In genomic region chr22:19110064-19110458, GRCh38 we compare ENCODE assay signal across 11 cellular contexts. TPM values are rescaled to one million over a fixed set of nuclear protein-coding genes. Genes with fewer than 3 reads are reported as not detected.
DNase-seq lines count a peak whose midpoint lies in the region; ATAC-seq and TF ChIP-seq lines count a peak whose summit lies in the region.
"Had no signal": no experiment of that assay in that cellular context is flagged by ENCODE, and none has a peak within 500 bp of the region (broad histone marks: within the 10 kb centered on the region; RNA-seq: fewer than 3 reads in every experiment).

No MANE protein-coding gene starts in this region.

- no peaks in the 10 kb centered on the region for H3K27me3 Mint-ChIP-seq in T-helper 1 cell treated with Interleukin-12 subunit alpha and Interleukin-12 subunit beta and Interleukin-4 antibody, amounts not matched to agents 30 μg/mL and 1 μg/mL, for 36 hours (ENCODE audit: low read depth)
- H3K27me3 Mint-ChIP-seq in activated B cell treated with CpG ODN at 0.5 μM for 24 hours (no peaks in the 10 kb centered on the region), immature natural killer cell (ENCODE audit: low read depth in 3 of 3) (no peaks in the 10 kb centered on the region)
- no peaks in the 10 kb centered on the region for H3K27me3 Mint-ChIP-seq in stimulated activated naive B cell treated with anti-CD40 and anti-IgM and Interleukin-4, amounts not matched to agents 10 μg/mL and 1 μg/mL and 100 μg/mL, for 72 hours

- H3K27ac ChIP-seq in PC-3 (ENCODE audit: low read length) (no peak overlapping the region), heart right ventricle (peak overlapping the region in 2 of 10 donors; percentile 19 to 78)

- peaks cover 49% of the 10 kb centered on the region; the same call in 1 of the 2 replicates for H4K20me1 ChIP-seq in PC-3 (ENCODE audit: low read length)

- peaks cover 3% of the 10 kb centered on the region for H3K36me3 Mint-ChIP-seq in T-helper 1 cell treated with Interleukin-12 subunit alpha and Interleukin-12 subunit beta and Interleukin-4 antibody, amounts not matched to agents 30 μg/mL and 1 μg/mL, for 36 hours (ENCODE audit: low read depth)
- H3K36me3 Mint-ChIP-seq in activated B cell treated with CpG ODN at 0.5 μM for 24 hours (ENCODE audit: low read depth) (peaks cover 7% of the 10 kb centered on the region), immature natural killer cell (no peaks in the 10 kb centered on the region)
- peaks cover 12 to 21% of the 10 kb centered on the region in 2 donors for H3K36me3 Mint-ChIP-seq in stimulated activated naive B cell treated with anti-CD40 and anti-IgM and Interleukin-4, amounts not matched to agents 10 μg/mL and 1 μg/mL and 100 μg/mL, for 72 hours

- peak overlapping the region; percentile 85 for H3K27ac Mint-ChIP-seq in T-helper 1 cell treated with Interleukin-12 subunit alpha and Interleukin-12 subunit beta and Interleukin-4 antibody, amounts not matched to agents 30 μg/mL and 1 μg/mL, for 36 hours
- H3K27ac Mint-ChIP-seq in activated B cell treated with CpG ODN at 0.5 μM for 24 hours (peak overlapping the region; percentile 85), immature natural killer cell (peak overlapping the region; percentile 72 to 97 (median 92))
- peak overlapping the region; percentile 56 for H3K27ac Mint-ChIP-seq in stimulated activated naive B cell treated with anti-CD40 and anti-IgM and Interleukin-4, amounts not matched to agents 10 μg/mL and 1 μg/mL and 100 μg/mL, for 72 hours

- DNase-seq in T-helper 1 cell (no peak), activated B cell treated with CpG ODN at 0.5 μM for 24 hours (no peak), immature natural killer cell (no peak), PC-3 (no peak), heart right ventricle (no peak)
- no peak for DNase-seq in stimulated activated naive B cell treated with anti-CD40 and anti-IgM and Interleukin-4, amounts not matched to agents 10 μg/mL and 1 μg/mL and 100 μg/mL, for 72 hours
- DNase-seq: NCI-H1105 treated with DMSO at 0.1 percent for 48 hours had no signal

- H3K4me1 ChIP-seq in PC-3 (ENCODE audit: insufficient read depth, low read length) (peaks cover 8% of the 10 kb centered on the region; the same call in 1 of the 2 replicates), heart right ventricle (peaks cover 16 to 72% (median 55%) of the 10 kb centered on the region in 9 donors)

- no peaks in the 10 kb centered on the region for H3K9me2 ChIP-seq in PC-3 (replicated peaks; ENCODE audit: low read length)

- H3K79me2 ChIP-seq in PC-3 (ENCODE audit: low read length) = peaks cover 84% of the 10 kb centered on the region

- intact Hi-C loops in activated B cell treated with CpG ODN at 0.5 μM for 24 hours (cut with micrococcal nuclease) (no loop called here), PC-3 (cut with micrococcal nuclease) (no loop called here), heart right ventricle (cut with DNase I) (loop anchor here in 1 of 10 donors (5.0 kb wide), 1 partner anchor 52 kb away; no protein-coding TSS in a partner anchor)

- no peak overlapping the region for H2AFZ ChIP-seq in PC-3 (ENCODE audit: low read length)

- ATAC-seq in activated B cell treated with CpG ODN at 0.5 μM for 24 hours (ENCODE audit: low read depth) (no peak), GM18511 (IDR thresholded peaks at IDR 0.05; ENCODE audit: unreplicated experiment) (no peak), PC-3 (no peak), heart right ventricle (no peak)
- no peak for ATAC-seq in stimulated activated naive B cell treated with anti-CD40 and anti-IgM and Interleukin-4, amounts not matched to agents 10 μg/mL and 1 μg/mL and 100 μg/mL, for 72 hours (replicated peaks)
- ATAC-seq: Panc1 had no signal

- H3K4me3 ChIP-seq in PC-3 (ENCODE audit: low read length) (no peak overlapping the region), heart right ventricle (peak overlapping the region in 1 of 10 donors; percentile 13)

- POLR2A ChIA-PET in activated B cell treated with CpG ODN at 0.5 μM for 24 hours (lab: Charles Lee) (interaction anchor here (0.6 to 1.1 kb wide), 3 partner anchors 9 to 366 kb away, joined by 3 to 5 read pairs (median 4); partner anchors contain the start of gene DGCR2), PC-3 (lab: Charles Lee; ENCODE audit: unreplicated experiment) (no interaction called here)

- H3K9me3 ChIP-seq in PC-3 (ENCODE audit: low read length) (no peaks in the 10 kb centered on the region), heart right ventricle (no peaks in the 10 kb centered on the region)

- no peaks in the 10 kb centered on the region for H3F3A ChIP-seq in PC-3 (ENCODE audit: low read length, unreplicated experiment)

- H3K36me3 ChIP-seq in PC-3 (ENCODE audit: low read depth, low read length) (no peaks in the 10 kb centered on the region), heart right ventricle (peaks cover 0 to 3% (median 0%) of the 10 kb centered on the region in 9 donors)

- CTCF ChIA-PET in activated B cell treated with CpG ODN at 0.5 μM for 24 hours (lab: Charles Lee) = interaction anchor here (0.8 kb wide), 1 partner anchor 35 kb away, joined by 3 read pairs; the partner anchor contains the start of gene ESS2
- CTCF ChIA-PET in PC-3 (lab: Charles Lee) = no interaction called here

- TF ChIP-seq CTCF in activated B cell treated with CpG ODN at 0.5 μM for 24 hours (IDR thresholded peaks at IDR 0.05) = no peak
- no peak for TF ChIP-seq CTCF in PC-3 (conservative IDR thresholded peaks at IDR 0.05; ENCODE audit: low read depth, low read length)
- no peak for TF ChIP-seq CTCF in heart right ventricle (IDR thresholded peaks at IDR 0.05)

- peaks cover 44% of the 10 kb centered on the region for H3K4me1 Mint-ChIP-seq in T-helper 1 cell treated with Interleukin-12 subunit alpha and Interleukin-12 subunit beta and Interleukin-4 antibody, amounts not matched to agents 30 μg/mL and 1 μg/mL, for 36 hours (ENCODE audit: low read depth)
- H3K4me1 Mint-ChIP-seq in activated B cell treated with CpG ODN at 0.5 μM for 24 hours (peaks cover 66% of the 10 kb centered on the region), immature natural killer cell (peaks cover 64 to 86% of the 10 kb centered on the region in 2 donors)
- peaks cover 38 to 69% of the 10 kb centered on the region in 2 donors for H3K4me1 Mint-ChIP-seq in stimulated activated naive B cell treated with anti-CD40 and anti-IgM and Interleukin-4, amounts not matched to agents 10 μg/mL and 1 μg/mL and 100 μg/mL, for 72 hours

- peak overlapping the region; percentile 64 for H3K4me3 Mint-ChIP-seq in T-helper 1 cell treated with Interleukin-12 subunit alpha and Interleukin-12 subunit beta and Interleukin-4 antibody, amounts not matched to agents 30 μg/mL and 1 μg/mL, for 36 hours
- H3K4me3 Mint-ChIP-seq in activated B cell treated with CpG ODN at 0.5 μM for 24 hours (peak overlapping the region; percentile 67), immature natural killer cell (peak overlapping the region; percentile 69 to 86 (median 85))
- H3K4me3 Mint-ChIP-seq in stimulated activated naive B cell treated with anti-CD40 and anti-IgM and Interleukin-4, amounts not matched to agents 10 μg/mL and 1 μg/mL and 100 μg/mL, for 72 hours = no peak overlapping the region

- H3K27me3 ChIP-seq in PC-3 (ENCODE audit: low read length) = no peaks in the 10 kb centered on the region
- H3K27me3 ChIP-seq in heart right ventricle = no peaks in the 10 kb centered on the region

- no peak overlapping the region for H3K4me2 ChIP-seq in PC-3 (ENCODE audit: low read length)

- H3K9ac ChIP-seq in PC-3 (ENCODE audit: low read length) = no peak overlapping the region

- WGBS in heart right ventricle, 2 donors = 32 to 81% methylated on average over 4 of the region's 4 CpGs

- BruUV-seq in PC-3 (replicated peaks; lab: Mats Ljungman, UMichigan) = no TSS peak

- H3K9me3 Mint-ChIP-seq in T-helper 1 cell treated with Interleukin-12 subunit alpha and Interleukin-12 subunit beta and Interleukin-4 antibody, amounts not matched to agents 30 μg/mL and 1 μg/mL, for 36 hours = no peaks in the 10 kb centered on the region
- H3K9me3 Mint-ChIP-seq in activated B cell treated with CpG ODN at 0.5 μM for 24 hours (no peaks in the 10 kb centered on the region), immature natural killer cell (no peaks in the 10 kb centered on the region)
- no peaks in the 10 kb centered on the region for H3K9me3 Mint-ChIP-seq in stimulated activated naive B cell treated with anti-CD40 and anti-IgM and Interleukin-4, amounts not matched to agents 10 μg/mL and 1 μg/mL and 100 μg/mL, for 72 hours

RNA-seq across cellular contexts. Expression of gene DGCR2, which starts 12.2 kb away (rescaled TPM):
- total RNA-seq in activated B cell treated with CpG ODN at 0.5 μM for 24 hours (29.3 and 33.2 TPM in 2 replicates), PC-3 (2014; rRNA removed) (36.1 and 46.1 TPM in 2 replicates), heart right ventricle (10 to 100 TPM; 27.0 to 58.0 (median 42.2) TPM)
- polyA plus RNA-seq in immature natural killer cell (10 to 100 TPM; 19.4 to 51.7 (median 31.6) TPM), heart right ventricle (10 to 100 TPM; 17.0 to 28.5 TPM)

RNA-seq across cellular contexts. Expression of gene TSSK2, which starts 21.0 kb away (rescaled TPM):
- 0.13 TPM in 1 of 2 replicates, not detected in the other for total RNA-seq in activated B cell treated with CpG ODN at 0.5 μM for 24 hours
- not detected for polyA plus RNA-seq in immature natural killer cell
- total RNA-seq in PC-3 (2014; rRNA removed) = 0.17 TPM in 1 of 2 replicates, not detected in the other
- under 1 TPM in 1 of 10 donors, not detected in 9; 0.19 TPM for total RNA-seq in heart right ventricle
- polyA plus RNA-seq in heart right ventricle = under 1 TPM; 0.14 to 0.37 TPM
- total RNA-seq: subcutaneous adipose tissue had no signal

RNA-seq across cellular contexts. Expression of gene ESS2, which starts 34.4 kb away (rescaled TPM):
- total RNA-seq in activated B cell treated with CpG ODN at 0.5 μM for 24 hours = 14.9 and 17.2 TPM in 2 replicates
- 10 to 100 TPM in 1 of 3 donors, 1 to 10 TPM in 2; 1.6 to 13.2 (median 4.8) TPM for polyA plus RNA-seq in immature natural killer cell
- 12.6 and 22.9 TPM in 2 replicates for total RNA-seq in PC-3 (2014; rRNA removed)
- 10 to 100 TPM in 3 of 10 donors, 1 to 10 TPM in 7; 7.5 to 11.5 (median 9.2) TPM for total RNA-seq in heart right ventricle
- polyA plus RNA-seq in heart right ventricle = 10 to 100 TPM; 12.4 to 14.3 TPM

RNA-seq across cellular contexts. Expression of gene GSC2, which starts 40.0 kb away (rescaled TPM):
- total RNA-seq in activated B cell treated with CpG ODN at 0.5 μM for 24 hours (not detected in 2 replicates), PC-3 (2014; rRNA removed) (not detected in 2 replicates), heart right ventricle (not detected)
- polyA plus RNA-seq in immature natural killer cell (not detected), heart right ventricle (not detected)
- total RNA-seq: subcutaneous adipose tissue had no signal

Comparison
In these comparisons a context has a peak if more than half of its experiments do, and no peak if none do; other contexts are left out.
1. H3K4me3 Mint-ChIP-seq: peak in T-helper 1 cell treated with Interleukin-12 subunit alpha and Interleukin-12 subunit beta and Interleukin-4 antibody, amounts not matched to agents 30 μg/mL and 1 μg/mL, for 36 hours (single experiment), activated B cell treated with CpG ODN at 0.5 μM for 24 hours (single experiment) and immature natural killer cell (5 of 5); none in stimulated activated naive B cell treated with anti-CD40 and anti-IgM and Interleukin-4, amounts not matched to agents 10 μg/mL and 1 μg/mL and 100 μg/mL, for 72 hours (0 of 2).
2. Peak in every context shown above with its lines, with median percentiles within 50 percentile points of each other: H3K27ac Mint-ChIP-seq.